3 cellular contexts compared by ENCODE assay signal in the genomic region with DNA sequence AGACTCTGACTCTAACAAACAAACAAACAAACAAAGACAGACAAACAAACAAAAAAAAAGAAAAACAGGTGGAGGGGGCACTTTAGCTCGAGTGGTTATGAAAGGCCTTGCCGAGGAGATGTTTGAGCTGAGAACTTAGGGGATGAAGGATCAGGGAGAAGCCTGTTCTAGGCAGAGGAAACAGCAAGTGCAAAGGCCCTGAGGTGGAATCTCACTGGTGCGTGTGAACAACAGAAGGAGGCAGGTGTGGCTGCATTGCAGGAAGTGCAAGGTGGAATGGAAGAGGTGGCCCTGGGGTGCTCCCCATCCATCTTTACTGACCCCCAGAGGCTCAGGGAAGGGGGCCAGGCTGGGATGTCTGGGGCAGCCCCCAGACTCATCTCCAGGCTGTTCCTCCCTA.
TF ChIP-seq lines count a peak whose summit lies in the region.

No MANE protein-coding gene starts in this region.

TF ChIP-seq in HepG2, 621 proteins besides CTCF, POLR2A, EP300 and RAD21:
- TF ChIP-seq ZFY (CRISPR knock-in tag; IDR thresholded peaks at IDR 0.05) (no peak), EEA1 (CRISPR knock-in tag; IDR thresholded peaks at IDR 0.05; ENCODE audit: borderline replicate concordance) (no peak), ZNF260 (CRISPR knock-in tag; IDR thresholded peaks at IDR 0.05; ENCODE audit: borderline replicate concordance, low read depth) (no peak), SIX1 (CRISPR knock-in tag; IDR thresholded peaks at IDR 0.05; ENCODE audit: borderline replicate concordance) (no peak), JUN (CRISPR knock-in tag; IDR thresholded peaks at IDR 0.05) (no peak), RFX1 (IDR thresholded peaks at IDR 0.05) (no peak), CAMTA2 (CRISPR knock-in tag; IDR thresholded peaks at IDR 0.05; ENCODE audit: borderline replicate concordance) (no peak), SATB2 (CRISPR knock-in tag; IDR thresholded peaks at IDR 0.05) (no peak), BRCA1 (CRISPR knock-in tag; IDR thresholded peaks at IDR 0.05) (no peak)
- TF ChIP-seq, protein P1, sequence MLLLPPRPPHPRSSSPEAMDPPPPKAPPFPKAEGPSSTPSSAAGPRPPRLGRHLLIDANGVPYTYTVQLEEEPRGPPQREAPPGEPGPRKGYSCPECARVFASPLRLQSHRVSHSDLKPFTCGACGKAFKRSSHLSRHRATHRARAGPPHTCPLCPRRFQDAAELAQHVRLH (CRISPR knock-in tag; IDR thresholded peaks at IDR 0.05; ENCODE audit: borderline replicate concordance, low read depth) = no peak
- TF ChIP-seq, protein P2, sequence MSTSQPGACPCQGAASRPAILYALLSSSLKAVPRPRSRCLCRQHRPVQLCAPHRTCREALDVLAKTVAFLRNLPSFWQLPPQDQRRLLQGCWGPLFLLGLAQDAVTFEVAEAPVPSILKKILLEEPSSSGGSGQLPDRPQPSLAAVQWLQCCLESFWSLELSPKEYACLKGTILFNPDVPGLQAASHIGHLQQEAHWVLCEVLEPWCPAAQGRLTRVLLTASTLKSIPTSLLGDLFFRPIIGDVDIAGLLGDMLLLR (CRISPR knock-in tag; IDR thresholded peaks at IDR 0.05) = no peak

TF ChIP-seq in HCT116, 20 proteins besides CTCF, POLR2A, EP300 and RAD21:
- TF ChIP-seq, protein P3, sequence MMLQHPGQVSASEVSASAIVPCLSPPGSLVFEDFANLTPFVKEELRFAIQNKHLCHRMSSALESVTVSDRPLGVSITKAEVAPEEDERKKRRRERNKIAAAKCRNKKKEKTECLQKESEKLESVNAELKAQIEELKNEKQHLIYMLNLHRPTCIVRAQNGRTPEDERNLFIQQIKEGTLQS (IDR thresholded peaks at IDR 0.05) = no peak
- TF ChIP-seq SIN3A (IDR thresholded peaks at IDR 0.05; ENCODE audit: low read depth) (no peak), EZH2phosphoT487 (IDR thresholded peaks at IDR 0.05; ENCODE audit: borderline replicate concordance) (no peak), ZNF274 (IDR thresholded peaks at IDR 0.05; ENCODE audit: low read depth, low read length) (no peak), CBX3 (IDR thresholded peaks at IDR 0.05; ENCODE audit: low read depth) (no peak), YY1 (IDR thresholded peaks at IDR 0.05; ENCODE audit: extremely low read depth, insufficient replicate concordance, low read depth, low read length) (no peak), CEBPB (IDR thresholded peaks at IDR 0.05; ENCODE audit: low read depth) (no peak), JUND (IDR thresholded peaks at IDR 0.05) (no peak)
- TF ChIP-seq, protein P4, sequence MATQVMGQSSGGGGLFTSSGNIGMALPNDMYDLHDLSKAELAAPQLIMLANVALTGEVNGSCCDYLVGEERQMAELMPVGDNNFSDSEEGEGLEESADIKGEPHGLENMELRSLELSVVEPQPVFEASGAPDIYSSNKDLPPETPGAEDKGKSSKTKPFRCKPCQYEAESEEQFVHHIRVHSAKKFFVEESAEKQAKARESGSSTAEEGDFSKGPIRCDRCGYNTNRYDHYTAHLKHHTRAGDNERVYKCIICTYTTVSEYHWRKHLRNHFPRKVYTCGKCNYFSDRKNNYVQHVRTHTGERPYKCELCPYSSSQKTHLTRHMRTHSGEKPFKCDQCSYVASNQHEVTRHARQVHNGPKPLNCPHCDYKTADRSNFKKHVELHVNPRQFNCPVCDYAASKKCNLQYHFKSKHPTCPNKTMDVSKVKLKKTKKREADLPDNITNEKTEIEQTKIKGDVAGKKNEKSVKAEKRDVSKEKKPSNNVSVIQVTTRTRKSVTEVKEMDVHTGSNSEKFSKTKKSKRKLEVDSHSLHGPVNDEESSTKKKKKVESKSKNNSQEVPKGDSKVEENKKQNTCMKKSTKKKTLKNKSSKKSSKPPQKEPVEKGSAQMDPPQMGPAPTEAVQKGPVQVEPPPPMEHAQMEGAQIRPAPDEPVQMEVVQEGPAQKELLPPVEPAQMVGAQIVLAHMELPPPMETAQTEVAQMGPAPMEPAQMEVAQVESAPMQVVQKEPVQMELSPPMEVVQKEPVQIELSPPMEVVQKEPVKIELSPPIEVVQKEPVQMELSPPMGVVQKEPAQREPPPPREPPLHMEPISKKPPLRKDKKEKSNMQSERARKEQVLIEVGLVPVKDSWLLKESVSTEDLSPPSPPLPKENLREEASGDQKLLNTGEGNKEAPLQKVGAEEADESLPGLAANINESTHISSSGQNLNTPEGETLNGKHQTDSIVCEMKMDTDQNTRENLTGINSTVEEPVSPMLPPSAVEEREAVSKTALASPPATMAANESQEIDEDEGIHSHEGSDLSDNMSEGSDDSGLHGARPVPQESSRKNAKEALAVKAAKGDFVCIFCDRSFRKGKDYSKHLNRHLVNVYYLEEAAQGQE (IDR thresholded peaks at IDR 0.05; ENCODE audit: low read depth) = no peak

TF ChIP-seq in K562, 482 proteins besides CTCF, POLR2A, EP300 and RAD21:
- TF ChIP-seq FUS (optimal IDR thresholded peaks at IDR 0.05; ENCODE audit: low read depth, low read length) (no peak), ZFP30 (CRISPR knock-in tag; IDR thresholded peaks at IDR 0.05; ENCODE audit: borderline replicate concordance) (no peak), ILF3 (IDR thresholded peaks at IDR 0.05; ENCODE audit: borderline replicate concordance) (no peak), RBM25 (IDR thresholded peaks at IDR 0.05; ENCODE audit: low read depth, low read length, severe bottlenecking) (peak; percentile 63), KAT8 (IDR thresholded peaks at IDR 0.05; ENCODE audit: low read depth) (no peak), CCAR2 (IDR thresholded peaks at IDR 0.05; ENCODE audit: low read depth, low read length) (no peak)
